ENCODE assay signal across 21 cellular contexts in genomic region chr3:34382859-34383258, GRCh38.
DNase-seq lines count a peak whose midpoint lies in the region; ATAC-seq and TF ChIP-seq lines count a peak whose summit lies in the region.
"Had no signal": no experiment of that assay in that cellular context is flagged by ENCODE, and none has a peak within 500 bp of the region (broad histone marks: within the 10 kb centered on the region; RNA-seq: fewer than 3 reads in every experiment).

No MANE protein-coding gene starts in this region.

- POLR2A ChIA-PET in activated CD8-positive, alpha-beta T cell treated with anti-CD3 and anti-CD28 coated beads, Interleukin-2, amount 10 ng/mL, durations not matched to agents 7 days and 5 days (lab: Charles Lee), result no interaction called here

- ATAC-seq in esophagus mucosa, result peak; percentile 97
- no peak for ATAC-seq in activated CD8-positive, alpha-beta T cell treated with anti-CD3 and anti-CD28 coated beads, Interleukin-2, amount 10 ng/mL, durations not matched to agents 7 days and 5 days
- ATAC-seq: activated CD4-positive, alpha-beta T cell treated with anti-CD3 and anti-CD28 coated beads for 36 hours; gastroesophageal sphincter; naive thymus-derived CD4-positive, alpha-beta T cell; stimulated activated naive CD8-positive, alpha-beta T cell treated with anti-CD3 and anti-CD28 coated beads, Interleukin-15, Interleukin-2, amounts not matched to agents 100 U/mL and 50 U/mL, for 24 hours had no signal

- H3K27me3 Mint-ChIP-seq in activated CD8-positive, alpha-beta T cell treated with anti-CD3 and anti-CD28 coated beads, Interleukin-2, amount 10 ng/mL, durations not matched to agents 7 days and 5 days (ENCODE audit: low read depth), result no peaks in the 10 kb centered on the region
- H3K27me3 Mint-ChIP-seq in progenitor cell of endocrine pancreas, result peaks cover 9% of the 10 kb centered on the region
- H3K27me3 Mint-ChIP-seq: activated CD4-positive, alpha-beta T cell treated with anti-CD3 and anti-CD28 coated beads for 36 hours; activated naive CD4-positive, alpha-beta T cell treated with anti-CD3 and anti-CD28 coated beads, Interleukin-2, amount 50 U/mL, for 24 hours; CD4-positive, alpha-beta T cell had no signal

- no peak overlapping the region for H3K4me3 ChIP-seq in retinal pigment epithelial cell (ENCODE audit: low read length)
- H3K4me3 ChIP-seq: gastroesophageal sphincter, GM23248, right atrium auricular region, SJCRH30 had no signal

- CTCF ChIA-PET in activated CD8-positive, alpha-beta T cell treated with anti-CD3 and anti-CD28 coated beads, Interleukin-2, amount 10 ng/mL, durations not matched to agents 7 days and 5 days (lab: Charles Lee), result no interaction called here

- no peak for TF ChIP-seq CTCF in retinal pigment epithelial cell (conservative IDR thresholded peaks at IDR 0.05; ENCODE audit: low read depth, low read length)
- no peak for TF ChIP-seq CTCF in progenitor cell of endocrine pancreas (IDR thresholded peaks at IDR 0.05; ENCODE audit: unreplicated experiment)

- no peaks in the 10 kb centered on the region for H3K4me1 Mint-ChIP-seq in activated CD8-positive, alpha-beta T cell treated with anti-CD3 and anti-CD28 coated beads, Interleukin-2, amount 10 ng/mL, durations not matched to agents 7 days and 5 days (ENCODE audit: low read depth)
- H3K4me1 Mint-ChIP-seq in progenitor cell of endocrine pancreas (ENCODE audit: low read depth), result peaks cover 36% of the 10 kb centered on the region
- H3K4me1 Mint-ChIP-seq: activated CD4-positive, alpha-beta T cell treated with anti-CD3 and anti-CD28 coated beads for 36 hours; activated naive CD4-positive, alpha-beta T cell treated with anti-CD3 and anti-CD28 coated beads, Interleukin-2, amount 50 U/mL, for 24 hours; naive thymus-derived CD4-positive, alpha-beta T cell had no signal

- no peak overlapping the region for H3K4me3 Mint-ChIP-seq in activated CD8-positive, alpha-beta T cell treated with anti-CD3 and anti-CD28 coated beads, Interleukin-2, amount 10 ng/mL, durations not matched to agents 7 days and 5 days
- no peak overlapping the region for H3K4me3 Mint-ChIP-seq in progenitor cell of endocrine pancreas (ENCODE audit: low read depth)
- H3K4me3 Mint-ChIP-seq: activated CD4-positive, alpha-beta T cell treated with anti-CD3 and anti-CD28 coated beads for 36 hours; activated naive CD4-positive, alpha-beta T cell treated with anti-CD3 and anti-CD28 coated beads, Interleukin-2, amount 50 U/mL, for 24 hours; CD4-positive, alpha-beta T cell; naive thymus-derived CD4-positive, alpha-beta T cell had no signal

- H3K27ac Mint-ChIP-seq in activated CD8-positive, alpha-beta T cell treated with anti-CD3 and anti-CD28 coated beads, Interleukin-2, amount 10 ng/mL, durations not matched to agents 7 days and 5 days, result no peak overlapping the region
- no peak overlapping the region for H3K27ac Mint-ChIP-seq in progenitor cell of endocrine pancreas
- H3K27ac Mint-ChIP-seq: activated CD4-positive, alpha-beta T cell treated with anti-CD3 and anti-CD28 coated beads for 36 hours; activated naive CD4-positive, alpha-beta T cell treated with anti-CD3 and anti-CD28 coated beads, Interleukin-2, amount 50 U/mL, for 24 hours; CD4-positive, alpha-beta T cell; naive thymus-derived CD4-positive, alpha-beta T cell had no signal

- DNase-seq in NCI-H2029 (lab: John Stamatoyannopoulos, UW), result peak; percentile 66
- DNase-seq in RKO (ENCODE audit: low spot score), result peak; percentile 17
- peak; percentile 1 for DNase-seq in retinal pigment epithelial cell (ENCODE audit: low read depth)
- DNase-seq in activated T-cell treated with anti-CD3 and anti-CD28 coated beads, Interleukin-2, amount 50 U/mL, for 48 hours, result no peak
- DNase-seq in activated CD8-positive, alpha-beta T cell treated with anti-CD3 and anti-CD28 coated beads, Interleukin-2, amount 10 ng/mL, durations not matched to agents 7 days and 5 days, result no peak
- DNase-seq in progenitor cell of endocrine pancreas (ENCODE audit: low spot score, unreplicated experiment), result no peak
- DNase-seq: activated CD4-positive, alpha-beta T cell treated with anti-CD3 and anti-CD28 coated beads for 36 hours; aorta; CD4-positive, alpha-beta T cell; GM23248; kidney; naive thymus-derived CD4-positive, alpha-beta T cell; NCI-H1105; occipital lobe; SJCRH30; stimulated activated CD4-positive, alpha-beta T cell treated with anti-CD3 and anti-CD28 coated beads, Interleukin-4, amount 100 ng/mL, for 4 hours; stimulated activated naive CD8-positive, alpha-beta T cell treated with anti-CD3 and anti-CD28 coated beads, Interleukin-15, Interleukin-2, amounts not matched to agents 100 U/mL and 50 U/mL, for 24 hours had no signal

- H3K36me3 Mint-ChIP-seq in activated CD8-positive, alpha-beta T cell treated with anti-CD3 and anti-CD28 coated beads, Interleukin-2, amount 10 ng/mL, durations not matched to agents 7 days and 5 days (ENCODE audit: low read depth), result no peaks in the 10 kb centered on the region
- no peaks in the 10 kb centered on the region for H3K36me3 Mint-ChIP-seq in progenitor cell of endocrine pancreas (ENCODE audit: insufficient read depth)
- H3K36me3 Mint-ChIP-seq: activated naive CD4-positive, alpha-beta T cell treated with anti-CD3 and anti-CD28 coated beads, Interleukin-2, amount 50 U/mL, for 24 hours; naive thymus-derived CD4-positive, alpha-beta T cell had no signal

- no peaks in the 10 kb centered on the region for H3K9me3 Mint-ChIP-seq in activated CD8-positive, alpha-beta T cell treated with anti-CD3 and anti-CD28 coated beads, Interleukin-2, amount 10 ng/mL, durations not matched to agents 7 days and 5 days (ENCODE audit: insufficient read depth)
- no peaks in the 10 kb centered on the region for H3K9me3 Mint-ChIP-seq in progenitor cell of endocrine pancreas (ENCODE audit: low read depth)
- H3K9me3 Mint-ChIP-seq: activated naive CD4-positive, alpha-beta T cell treated with anti-CD3 and anti-CD28 coated beads, Interleukin-2, amount 50 U/mL, for 24 hours; CD4-positive, alpha-beta T cell had no signal

Comparison
In these comparisons a context has a peak if more than half of its experiments do, and no peak if none do; other contexts are left out.
1. DNase-seq: peak in NCI-H2029 (single experiment), RKO (single experiment) and retinal pigment epithelial cell (single experiment); none in activated T-cell treated with anti-CD3 and anti-CD28 coated beads, Interleukin-2, amount 50 U/mL, for 48 hours (0 of 2), activated CD8-positive, alpha-beta T cell treated with anti-CD3 and anti-CD28 coated beads, Interleukin-2, amount 10 ng/mL, durations not matched to agents 7 days and 5 days (single experiment) and progenitor cell of endocrine pancreas (single experiment).